8 cellular contexts compared by ENCODE assay signal in genomic region chr19:10501971-10502523, GRCh38. TPM values are rescaled to one million over a fixed set of nuclear protein-coding genes. Genes with fewer than 3 reads are reported as not detected.
A peak's percentile ranks its signal among the peaks of the same experiment; 100 is the strongest.
DNase-seq lines count a peak whose midpoint lies in the region; ATAC-seq, FAIRE-seq and TF ChIP-seq lines count a peak whose summit lies in the region.

No MANE protein-coding gene starts in this region.

- peaks cover 7% of the 10 kb centered on the region for H3K4me1 ChIP-seq in endothelial cell of umbilical vein (ENCODE audit: control insufficient read depth, extremely low read depth, insufficient read depth, low read length)
- H3K4me1 ChIP-seq in stomach: peaks cover 31 to 66% (median 59%) of the 10 kb centered on the region in 4 donors

- H3K9ac ChIP-seq in endothelial cell of umbilical vein (replicated peaks; ENCODE audit: extremely low read depth, insufficient read depth, low read length): peak overlapping the region; percentile 99

- H3K79me2 ChIP-seq in endothelial cell of umbilical vein (ENCODE audit: control insufficient read depth, insufficient read depth, low read length): peaks cover 44% of the 10 kb centered on the region

- peaks cover 25% of the 10 kb centered on the region for H3K36me3 Mint-ChIP-seq in activated CD8-positive, alpha-beta T cell treated with anti-CD3 and anti-CD28 coated beads for 36 hours (ENCODE audit: low read depth)

- peak overlapping the region; percentile 94 for H3K27ac ChIP-seq in endothelial cell of umbilical vein (ENCODE audit: insufficient read depth, low read depth, low read length)
- H3K27ac ChIP-seq in stomach: peak overlapping the region; percentile 96 to 99 (median 98)

- no peak for TF ChIP-seq CTCF in activated CD8-positive, alpha-beta T cell treated with anti-CD3 and anti-CD28 coated beads for 36 hours (IDR thresholded peaks at IDR 0.05)
- TF ChIP-seq CTCF in endothelial cell of umbilical vein (IDR thresholded peaks at IDR 0.05; ENCODE audit: extremely low read depth in 1 of 2, insufficient read depth in 1 of 2, low read depth in 1 of 2, low read length in 2 of 2): no peak
- no peak for TF ChIP-seq CTCF in stomach (IDR thresholded peaks at IDR 0.05)

- peak overlapping the region; percentile 43 for H2AFZ ChIP-seq in endothelial cell of umbilical vein (ENCODE audit: low read depth, low read length)

- H3K27me3 ChIP-seq in endothelial cell of umbilical vein (ENCODE audit: control insufficient read depth in 2 of 2, insufficient read depth in 2 of 2, low read length in 2 of 2) (no peaks in the 10 kb centered on the region), stomach (no peaks in the 10 kb centered on the region)

- peak overlapping the region; percentile 78 for H3K4me3 Mint-ChIP-seq in activated CD8-positive, alpha-beta T cell treated with anti-CD3 and anti-CD28 coated beads for 36 hours

- H3K36me3 ChIP-seq in endothelial cell of umbilical vein (ENCODE audit: control insufficient read depth in 2 of 2, extremely low read depth in 1 of 2, insufficient read depth in 2 of 2, low read length in 2 of 2) (peaks cover 6 to 10% of the 10 kb centered on the region in 2 experiments), stomach (peaks cover 21 to 32% (median 27%) of the 10 kb centered on the region in 4 donors)

- peak; percentile 26 for ATAC-seq in HG02610 (IDR thresholded peaks at IDR 0.05; ENCODE audit: unreplicated experiment)
- ATAC-seq in activated CD8-positive, alpha-beta T cell treated with anti-CD3 and anti-CD28 coated beads for 36 hours: peak; percentile 29

- CTCF ChIA-PET in activated CD8-positive, alpha-beta T cell treated with anti-CD3 and anti-CD28 coated beads for 36 hours (lab: Charles Lee): interaction anchor here (1.7 kb wide), 1 partner anchor 10 kb away, joined by 4 read pairs; no protein-coding TSS in a partner anchor
- CTCF ChIA-PET in endothelial cell of umbilical vein (lab: Charles Lee): no interaction called here

- peak overlapping the region; percentile 77 for H3K4me2 ChIP-seq in endothelial cell of umbilical vein (ENCODE audit: insufficient read depth, low read length)

- BruUV-seq in endothelial cell of umbilical vein (replicated peaks; lab: Mats Ljungman, UMichigan): TSS peak; percentile 34

- H3K27ac Mint-ChIP-seq in activated CD8-positive, alpha-beta T cell treated with anti-CD3 and anti-CD28 coated beads for 36 hours: peak overlapping the region; percentile 83

- POLR2A ChIA-PET in activated CD8-positive, alpha-beta T cell treated with anti-CD3 and anti-CD28 coated beads for 36 hours (lab: Charles Lee): interaction anchor here (0.7 to 2.2 kb wide), 2 partner anchors 66 to 75 kb away, joined by 3 to 6 read pairs; no protein-coding TSS in a partner anchor
- POLR2A ChIA-PET in endothelial cell of umbilical vein (lab: Charles Lee): no interaction called here

- 0 to 1% (median 1%) methylated on average over 13 to 35 of the region's 35 CpGs for WGBS in stomach, 5 donors

- H3K27me3 Mint-ChIP-seq in activated CD8-positive, alpha-beta T cell treated with anti-CD3 and anti-CD28 coated beads for 36 hours: no peaks in the 10 kb centered on the region

- H3K4me3 ChIP-seq in endothelial cell of umbilical vein (replicated peaks in 1 of 3; ENCODE audit: insufficient read depth in 1 of 3, low read depth in 1 of 3, low read length in 3 of 3) (peak overlapping the region; percentile 28 to 89 (median 75)), stomach (peak overlapping the region; percentile 67 to 94 (median 80))

- peak; percentile 66 for FAIRE-seq in endothelial cell of umbilical vein (lab: Jason Lieb, UNC)

- no peaks in the 10 kb centered on the region for H3K9me1 ChIP-seq in endothelial cell of umbilical vein (replicated peaks; ENCODE audit: control insufficient read depth, extremely low read depth, insufficient read depth, low read length)

- H3K9me3 Mint-ChIP-seq in activated CD8-positive, alpha-beta T cell treated with anti-CD3 and anti-CD28 coated beads for 36 hours: no peaks in the 10 kb centered on the region

- H3K9me3 ChIP-seq in endothelial cell of umbilical vein (replicated peaks; ENCODE audit: control insufficient read depth, insufficient read depth, low read length): no peaks in the 10 kb centered on the region
- H3K9me3 ChIP-seq in stomach: no peaks in the 10 kb centered on the region

- TF ChIP-seq EP300 in stomach (IDR thresholded peaks at IDR 0.05): no peak

- TF ChIP-seq POLR2A in endothelial cell of umbilical vein (IDR thresholded peaks at IDR 0.05; ENCODE audit: low read depth, low read length): no peak
- peak in 1 of 4 donors; percentile 43 for TF ChIP-seq POLR2A in stomach (IDR thresholded peaks at IDR 0.05)

- dilution Hi-C loops in endothelial cell of umbilical vein (cut with MboI; ENCODE audit: extremely low pct_ligation_motif_present, low sequenced_read_pairs): no loop called here

- no peaks in the 10 kb centered on the region for H4K20me1 ChIP-seq in endothelial cell of umbilical vein (replicated peaks; ENCODE audit: control insufficient read depth, extremely low read depth, insufficient read depth, low read length)

- peak; percentile 25 for DNase-seq in activated T-cell treated with anti-CD3 and anti-CD28 coated beads for 24 hours (ENCODE audit: low read depth)
- DNase-seq in activated T-cell treated with anti-CD3 and anti-CD28 coated beads for 4 hours: no peak
- DNase-seq in NCI-H128 (lab: John Stamatoyannopoulos, UW; ENCODE audit: unreplicated experiment): peak; percentile 40
- peak; percentile 60 for DNase-seq in activated CD8-positive, alpha-beta T cell treated with anti-CD3 and anti-CD28 coated beads for 36 hours
- DNase-seq in endothelial cell of umbilical vein (ENCODE audit: low read depth, low spot score): peak; percentile 77
- DNase-seq in mesenteric fat pad (ENCODE audit: low spot score): peak; percentile 91
- DNase-seq in stomach: peak; percentile 98

- peaks cover 33% of the 10 kb centered on the region for H3K4me1 Mint-ChIP-seq in activated CD8-positive, alpha-beta T cell treated with anti-CD3 and anti-CD28 coated beads for 36 hours (ENCODE audit: low read depth)

- intact Hi-C loops in activated CD8-positive, alpha-beta T cell treated with anti-CD3 and anti-CD28 coated beads for 36 hours (cut with micrococcal nuclease): no loop called here
- intact Hi-C loops in endothelial cell of umbilical vein (cut with micrococcal nuclease) (loop anchor here (1.0 to 10.0 kb wide), 3 partner anchors 64 to 593 kb away; partner anchors contain the start of genes ILF3 and KRI1), stomach (cut with DNase I; ENCODE audit: low total_unique reads) (no loop called here)

TF ChIP-seq in endothelial cell of umbilical vein, 7 proteins besides CTCF, POLR2A, EP300 and RAD21 (continues in another document):
- TF ChIP-seq JUN (IDR thresholded peaks at IDR 0.05; ENCODE audit: borderline replicate concordance, insufficient read depth, insufficient read length, low read depth) (no peak), POLR2AphosphoS5 (IDR thresholded peaks at IDR 0.05; ENCODE audit: insufficient read depth, low read depth, low read length) (no peak), MAX (IDR thresholded peaks at IDR 0.05; ENCODE audit: insufficient read depth, insufficient read length) (no peak), GATA2 (IDR thresholded peaks at IDR 0.05; ENCODE audit: insufficient read depth, insufficient read length, low read depth, low read length) (no peak)

RNA-seq across cellular contexts. Expression of gene KEAP1, which starts 1.1 kb away (rescaled TPM):
- total RNA-seq in activated CD8-positive, alpha-beta T cell treated with anti-CD3 and anti-CD28 coated beads for 36 hours: 10 to 100 TPM; 44.7 to 55.0 TPM
- 78.2 and 81.4 TPM in 2 replicates for total RNA-seq in endothelial cell of umbilical vein
- polyA plus RNA-seq in endothelial cell of umbilical vein: 91.1 and 107 TPM in 2 replicates
- polyA plus RNA-seq in endothelial cell of umbilical vein (2011; cell fraction: cytosol; rRNA removed): 79.4 and 83.8 TPM in 2 replicates
- polyA plus RNA-seq in endothelial cell of umbilical vein (2011; cell fraction: nucleus; rRNA removed): 58.8 and 72.0 TPM in 2 replicates
- polyA plus RNA-seq in endothelial cell of umbilical vein (2012): 76.5 and 82.3 TPM in 2 replicates
- 104 and 113 TPM in 2 replicates for polyA minus RNA-seq in endothelial cell of umbilical vein
- 22.8 TPM for polyA minus RNA-seq in endothelial cell of umbilical vein (2011; cell fraction: cytosol; rRNA and poly(A)+ RNA removed)
- 21.0 and 27.6 TPM in 2 replicates for polyA minus RNA-seq in endothelial cell of umbilical vein (2011; cell fraction: nucleus; rRNA and poly(A)+ RNA removed)
- total RNA-seq in mesenteric fat pad: 71.9 TPM
- 10 to 100 TPM; 15.8 to 84.9 (median 24.6) TPM for total RNA-seq in stomach
- 10 to 100 TPM; 49.6 to 88.1 (median 52.3) TPM for polyA plus RNA-seq in stomach

RNA-seq across cellular contexts. Expression of gene S1PR5, which starts 15.2 kb away (rescaled TPM):
- 1 to 10 TPM in 1 of 2 experiments, under 1 TPM in 1; 0.81 to 1.1 TPM for total RNA-seq in activated CD8-positive, alpha-beta T cell treated with anti-CD3 and anti-CD28 coated beads for 36 hours
- total RNA-seq in endothelial cell of umbilical vein (not detected in 2 replicates), mesenteric fat pad (0.13 TPM), stomach (under 1 TPM in 1 of 5 donors, not detected in 4; 0.73 TPM)
- polyA plus RNA-seq in endothelial cell of umbilical vein (not detected in 2 replicates), stomach (10 to 100 TPM in 1 of 3 donors, under 1 TPM in 1, not detected in 1; 0.19 to 13.3 TPM)
- not detected in 2 replicates for polyA plus RNA-seq in endothelial cell of umbilical vein (2011; cell fraction: cytosol; rRNA removed)
- polyA plus RNA-seq in endothelial cell of umbilical vein (2011; cell fraction: nucleus; rRNA removed): not detected in 2 replicates
- polyA plus RNA-seq in endothelial cell of umbilical vein (2012): not detected in 2 replicates
- polyA minus RNA-seq in endothelial cell of umbilical vein: not detected in 2 replicates
- 1.2 TPM for polyA minus RNA-seq in endothelial cell of umbilical vein (2011; cell fraction: cytosol; rRNA and poly(A)+ RNA removed)
- not detected in 2 replicates for polyA minus RNA-seq in endothelial cell of umbilical vein (2011; cell fraction: nucleus; rRNA and poly(A)+ RNA removed)

RNA-seq across cellular contexts. Expression of gene ATG4D, which starts 41.7 kb away (rescaled TPM):
- 10 to 100 TPM; 21.7 to 22.5 TPM for total RNA-seq in activated CD8-positive, alpha-beta T cell treated with anti-CD3 and anti-CD28 coated beads for 36 hours
- total RNA-seq in endothelial cell of umbilical vein (19.8 and 21.8 TPM in 2 replicates), mesenteric fat pad (19.0 TPM), stomach (100 to 1,000 TPM in 1 of 5 donors, 10 to 100 TPM in 3, 1 to 10 TPM in 1; 2.3 to 336 (median 26.2) TPM)
- polyA plus RNA-seq in endothelial cell of umbilical vein (24.9 and 29.6 TPM in 2 replicates), stomach (10 to 100 TPM; 26.3 to 48.9 (median 27.2) TPM)
- polyA plus RNA-seq in endothelial cell of umbilical vein (2011; cell fraction: cytosol; rRNA removed): 16.8 and 20.9 TPM in 2 replicates
- polyA plus RNA-seq in endothelial cell of umbilical vein (2011; cell fraction: nucleus; rRNA removed): 31.8 and 39.8 TPM in 2 replicates
- polyA plus RNA-seq in endothelial cell of umbilical vein (2012): 17.1 and 21.9 TPM in 2 replicates
- polyA minus RNA-seq in endothelial cell of umbilical vein: 11.7 and 13.9 TPM in 2 replicates
- 30.8 TPM for polyA minus RNA-seq in endothelial cell of umbilical vein (2011; cell fraction: cytosol; rRNA and poly(A)+ RNA removed)
- polyA minus RNA-seq in endothelial cell of umbilical vein (2011; cell fraction: nucleus; rRNA and poly(A)+ RNA removed): 6.7 and 9.5 TPM in 2 replicates
